8 cellular contexts compared by ENCODE assay signal in the genomic region with DNA sequence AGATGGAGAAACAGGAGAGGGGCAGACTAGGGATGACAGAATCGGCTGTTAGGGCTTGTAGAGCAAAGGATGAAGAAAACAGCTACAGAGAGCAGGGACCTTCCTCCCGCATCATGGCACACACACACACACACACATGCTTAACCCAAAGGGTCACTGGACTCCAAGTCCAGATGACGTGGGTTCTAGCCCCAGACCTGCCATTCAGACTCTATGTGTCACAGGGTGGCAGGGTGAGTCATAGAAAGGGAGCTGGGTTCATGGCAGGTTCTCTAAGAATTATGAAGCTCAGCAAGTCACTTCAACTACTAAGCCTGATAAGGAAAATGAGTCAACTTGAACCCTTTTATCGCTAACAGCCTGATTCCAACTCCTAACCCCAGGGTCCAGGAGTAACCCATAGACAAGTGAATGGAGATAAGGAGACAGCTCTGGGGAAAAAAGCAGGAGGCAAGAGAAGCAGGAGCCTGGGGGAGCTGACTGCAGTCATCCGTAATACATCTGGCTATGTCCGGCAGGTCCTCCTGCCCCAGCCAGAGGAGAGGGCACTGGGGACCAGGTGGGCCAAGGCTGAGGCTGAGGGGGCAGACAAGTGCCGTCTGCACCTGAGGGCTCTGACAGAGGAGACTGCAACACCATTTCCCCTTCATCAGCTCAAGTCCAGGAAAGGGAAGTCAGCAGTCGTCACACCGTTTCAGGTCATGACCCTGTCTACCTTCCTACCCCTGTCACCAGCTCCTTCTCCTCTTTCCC. TPM values are rescaled to one million over a fixed set of nuclear protein-coding genes. Genes with fewer than 3 reads are reported as not detected.
DNase-seq lines count a peak whose midpoint lies in the region; ATAC-seq and TF ChIP-seq lines count a peak whose summit lies in the region.

No MANE protein-coding gene starts in this region.

- peaks cover 6% of the 10 kb centered on the region for H3K36me3 Mint-ChIP-seq in CD4-positive, alpha-beta T cell (ENCODE audit: low read depth)

- no peaks in the 10 kb centered on the region for H3K36me3 ChIP-seq in body of pancreas (replicated peaks in 1 of 2; ENCODE audit: insufficient read depth in 1 of 2, low read depth in 2 of 2)
- H3K36me3 ChIP-seq in lower lobe of right lung: peaks cover 9% of the 10 kb centered on the region

- H3K27me3 ChIP-seq in CD4-positive, alpha-beta T cell (ENCODE audit: control insufficient read depth, insufficient read depth, low read length): no peaks in the 10 kb centered on the region
- H3K27me3 ChIP-seq in body of pancreas: no peaks in the 10 kb centered on the region
- no peaks in the 10 kb centered on the region for H3K27me3 ChIP-seq in lower lobe of right lung (ENCODE audit: low read depth)

- POLR2A ChIA-PET in CD4-positive, alpha-beta T cell (lab: Charles Lee): interaction anchor here (0.6 to 2.6 kb wide), 9 partner anchors 9 to 118 kb away, joined by 3 to 17 read pairs (median 3); no protein-coding TSS in a partner anchor

- TF ChIP-seq CTCF in CD4-positive, alpha-beta T cell (IDR thresholded peaks at IDR 0.05): no peak
- TF ChIP-seq CTCF in body of pancreas (IDR thresholded peaks at IDR 0.05) (no peak), lower lobe of right lung (IDR thresholded peaks at IDR 0.05) (no peak)

- CTCF ChIA-PET in CD4-positive, alpha-beta T cell (lab: Charles Lee): interaction anchor here (1.4 to 2.2 kb wide), 4 partner anchors 10 to 119 kb away, joined by 7 to 13 read pairs (median 8); no protein-coding TSS in a partner anchor

- H3K4me1 Mint-ChIP-seq in CD4-positive, alpha-beta T cell (ENCODE audit: low read depth): peaks cover 56% of the 10 kb centered on the region

- peak overlapping the region; percentile 72 for H3K27ac Mint-ChIP-seq in CD4-positive, alpha-beta T cell

- no peak for TF ChIP-seq POLR2A in body of pancreas (IDR thresholded peaks at IDR 0.05)

- 59 to 62% methylated on average over 9 of the region's 9 CpGs for WGBS in body of pancreas, 2 donors

- no peaks in the 10 kb centered on the region for H3K27me3 Mint-ChIP-seq in CD4-positive, alpha-beta T cell

- H3K4me1 ChIP-seq in body of pancreas (peaks cover 42% of the 10 kb centered on the region), lower lobe of right lung (peaks cover 50% of the 10 kb centered on the region)

- no peaks in the 10 kb centered on the region for H3K9me3 ChIP-seq in CD4-positive, alpha-beta T cell (ENCODE audit: control insufficient read depth, low read length)
- no peaks in the 10 kb centered on the region for H3K9me3 ChIP-seq in body of pancreas
- H3K9me3 ChIP-seq in lower lobe of right lung: no peaks in the 10 kb centered on the region

- no peak overlapping the region for H3K4me3 ChIP-seq in body of pancreas
- H3K4me3 ChIP-seq in lower lobe of right lung: no peak overlapping the region

- H3K9me3 Mint-ChIP-seq in CD4-positive, alpha-beta T cell: no peaks in the 10 kb centered on the region

- H3K27ac ChIP-seq in CD4-positive, alpha-beta T cell (ENCODE audit: low read depth, low read length): no peak overlapping the region
- peak overlapping the region in 3 of 4 donors; percentile 22 to 53 (median 28) for H3K27ac ChIP-seq in body of pancreas
- H3K27ac ChIP-seq in lower lobe of right lung: peak overlapping the region; percentile 81

- peak; percentile 34 for ATAC-seq in CD4-positive, alpha-beta T cell (ENCODE audit: poor library complexity)
- ATAC-seq in body of pancreas: no peak
- peak in 1 of 2 donors; percentile 27 for ATAC-seq in lower lobe of right lung
- ATAC-seq in HG03097 (IDR thresholded peaks at IDR 0.05; ENCODE audit: low FRiP score, unreplicated experiment): no peak
- ATAC-seq in HG03342 (IDR thresholded peaks at IDR 0.05; ENCODE audit: unreplicated experiment): no peak
- ATAC-seq in HG03521 (IDR thresholded peaks at IDR 0.05; ENCODE audit: unreplicated experiment): no peak

- intact Hi-C loops in CD4-positive, alpha-beta T cell (cut with DNase I, micrococcal nuclease): no loop called here
- intact Hi-C loops in body of pancreas (cut with DNase I) (no loop called here), lower lobe of right lung (cut with DNase I) (no loop called here)

- H3K4me3 Mint-ChIP-seq in CD4-positive, alpha-beta T cell: peak overlapping the region; percentile 60

- peak in 3 of 10 experiments; percentile 23 to 44 (median 32) for DNase-seq in CD4-positive, alpha-beta T cell
- DNase-seq in NOMO-1 treated with DMSO at 0.1 percent for 48 hours (lab: John Stamatoyannopoulos, UW; ENCODE audit: unreplicated experiment) (peak; percentile 60), body of pancreas (peak in 2 of 4 donors; percentile 68 to 69), lower lobe of right lung (no peak), NCI-H2081 (lab: John Stamatoyannopoulos, UW) (no peak)

RNA-seq across cellular contexts. Expression of a gene that starts 3.6 kb away (rescaled TPM):
- total RNA-seq in CD4-positive, alpha-beta T cell: 10 to 100 TPM; 16.3 to 19.2 TPM
- 10 to 100 TPM; 54.5 to 92.0 TPM for total RNA-seq in body of pancreas
- 165 TPM for total RNA-seq in lower lobe of right lung

RNA-seq across cellular contexts. Expression of a gene that starts 29.9 kb away (rescaled TPM):
- total RNA-seq in CD4-positive, alpha-beta T cell: 1 to 10 TPM; 1.1 to 2.0 TPM
- 100 to 1,000 TPM in 1 of 2 donors, 10 to 100 TPM in 1; 62.5 to 112 TPM for total RNA-seq in body of pancreas
- total RNA-seq in lower lobe of right lung: 156 TPM

RNA-seq across cellular contexts. Expression of a gene that starts 35.0 kb away (rescaled TPM):
- total RNA-seq in CD4-positive, alpha-beta T cell: not detected
- 10 to 100 TPM in 1 of 2 donors, 1 to 10 TPM in 1; 7.0 to 16.2 TPM for total RNA-seq in body of pancreas
- total RNA-seq in lower lobe of right lung: 2.9 TPM

RNA-seq across cellular contexts. Expression of a gene that starts 38.5 kb away (rescaled TPM):
- total RNA-seq in CD4-positive, alpha-beta T cell: under 1 TPM; 0.38 to 0.67 TPM
- 100 to 1,000 TPM; 111 to 173 TPM for total RNA-seq in body of pancreas
- total RNA-seq in lower lobe of right lung: 122 TPM

Comparison
In these comparisons a context has a peak if more than half of its experiments do, and no peak if none do; other contexts are left out.
1. RNA of a gene that starts 29.9 kb away (total RNA-seq): 156 TPM in lower lobe of right lung (single experiment) and 62.5 to 112 TPM in body of pancreas; 1.1 to 2.0 TPM in CD4-positive, alpha-beta T cell; every median in the first group is over 10 times any median in the second.